8 cellular contexts compared by ENCODE assay signal in the genomic region with DNA sequence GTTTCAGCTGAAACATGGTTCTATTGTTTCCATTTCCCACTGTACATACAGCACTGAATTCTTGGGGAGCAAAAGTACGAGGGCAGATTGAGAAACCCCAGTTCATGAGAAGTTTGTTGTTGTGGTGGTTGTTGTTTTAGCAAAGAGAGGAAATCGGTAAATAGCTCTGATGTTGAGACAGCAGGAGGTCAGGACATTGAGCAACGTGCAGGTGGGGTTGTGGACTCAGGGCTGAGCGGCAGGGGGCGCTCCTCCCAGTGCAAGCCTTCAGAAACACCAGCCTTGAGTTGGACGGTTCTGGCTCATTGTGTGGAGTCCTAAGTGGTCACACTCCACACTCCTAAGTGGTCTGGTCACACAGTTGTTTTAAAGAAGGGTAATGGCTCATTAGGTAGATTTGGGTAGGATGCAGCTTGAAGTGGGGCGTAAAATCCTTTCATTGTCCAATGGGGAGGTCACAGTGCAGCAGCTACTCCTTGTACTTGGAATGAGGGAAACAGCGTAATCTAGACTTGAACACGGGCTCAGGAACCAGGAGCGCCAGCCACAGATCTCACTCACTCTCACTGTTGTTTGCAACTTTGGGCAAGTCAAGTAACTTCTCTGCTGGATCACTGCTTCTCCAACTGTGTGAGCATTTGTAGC. TPM values are rescaled to one million over a fixed set of nuclear protein-coding genes. Genes with fewer than 3 reads are reported as not detected.
A peak's percentile ranks its signal among the peaks of the same experiment; 100 is the strongest.
DNase-seq lines count a peak whose midpoint lies in the region; ATAC-seq and TF ChIP-seq lines count a peak whose summit lies in the region.

No MANE protein-coding gene starts in this region.

- H3K36me3 Mint-ChIP-seq in activated T-cell treated with anti-CD3 and anti-CD28 coated beads, Interleukin-2, amount 50 U/mL, for 72 hours (ENCODE audit: insufficient read depth in 2 of 2): no peaks in the 10 kb centered on the region

- no peak overlapping the region for H3K23ac ChIP-seq in IMR-90 (ENCODE audit: low read depth, low read length)

- H2BK15ac ChIP-seq in IMR-90 (ENCODE audit: low read depth, low read length): no peak overlapping the region

- peak; percentile 44 for TF ChIP-seq CTCF in IMR-90 (conservative IDR thresholded peaks at IDR 0.05; ENCODE audit: low read depth, low read length)
- TF ChIP-seq CTCF in testis (IDR thresholded peaks at IDR 0.05): peak in 2 of 3 experiments; percentile 26 to 46

- H3K4me3 ChIP-seq in IMR-90 (ENCODE audit: insufficient read depth, low read depth, low read length) (no peak overlapping the region), iPS DF 6.9 (ENCODE audit: low read length) (no peak overlapping the region), testis (no peak overlapping the region)

- no peak overlapping the region for H4K5ac ChIP-seq in IMR-90 (ENCODE audit: low read depth, low read length)

- TF ChIP-seq POLR2A in IMR-90 (IDR thresholded peaks at IDR 0.05; ENCODE audit: low read depth, low read length) (no peak), testis (IDR thresholded peaks at IDR 0.05) (no peak)

- H3K9me1 ChIP-seq in IMR-90 (ENCODE audit: insufficient read depth, low read length): no peaks in the 10 kb centered on the region

- no TSS peak for BruUV-seq in IMR-90 (replicated peaks; lab: Mats Ljungman, UMichigan)

- H3K4me2 ChIP-seq in IMR-90 (ENCODE audit: low read depth, low read length): no peak overlapping the region

- H2AK5ac ChIP-seq in IMR-90 (ENCODE audit: low read depth, low read length): no peak overlapping the region

- no peak overlapping the region for H2AFZ ChIP-seq in IMR-90 (replicated peaks; ENCODE audit: low read length, poor library complexity)

- H2AK9ac ChIP-seq in IMR-90 (replicated peaks; ENCODE audit: low read depth, low read length, poor library complexity): no peak overlapping the region

- no peak overlapping the region for H4K8ac ChIP-seq in IMR-90 (ENCODE audit: low read depth in 2 of 2, low read length in 2 of 2)

- in situ Hi-C loops in IMR-90 (cut with MboI; ENCODE audit: low sequenced_read_pairs): no loop called here

- no peaks in the 10 kb centered on the region for H4K20me1 ChIP-seq in IMR-90 (ENCODE audit: insufficient read depth, low read length)

- POLR2A ChIA-PET in IMR-90 (lab: Charles Lee; ENCODE audit: unreplicated experiment): no interaction called here

- H3K4me1 ChIP-seq in IMR-90 (ENCODE audit: control insufficient read depth, insufficient read depth, low read length): no peaks in the 10 kb centered on the region
- H3K4me1 ChIP-seq in iPS DF 6.9 (ENCODE audit: control insufficient read depth, insufficient read depth, low read length): peaks cover 4% of the 10 kb centered on the region; the same call in 1 of the 2 replicates
- H3K4me1 ChIP-seq in testis: no peaks in the 10 kb centered on the region

- CTCF ChIA-PET in IMR-90 (lab: Yijun Ruan, JAX): interaction anchor here (0.7 to 1.0 kb wide), 3 partner anchors 11 to 24 kb away, joined by 3 read pairs; no protein-coding TSS in a partner anchor

- H3K36me3 ChIP-seq in IMR-90 (ENCODE audit: control insufficient read depth, insufficient read depth, low read length): no peaks in the 10 kb centered on the region
- H3K36me3 ChIP-seq in iPS DF 6.9 (ENCODE audit: control insufficient read depth, insufficient read depth, low read length): no peaks in the 10 kb centered on the region
- no peaks in the 10 kb centered on the region for H3K36me3 ChIP-seq in testis (ENCODE audit: low read depth, missing control alignments)

- H3K79me1 ChIP-seq in IMR-90 (ENCODE audit: low read depth in 1 of 2, low read length in 2 of 2): no peaks in the 10 kb centered on the region

- peaks cover 4% of the 10 kb centered on the region for H3K27me3 Mint-ChIP-seq in activated T-cell treated with anti-CD3 and anti-CD28 coated beads, Interleukin-2, amount 50 U/mL, for 72 hours (ENCODE audit: low read depth)

- WGBS in IMR-90 (ENCODE audit: extremely low coverage in 2 of 2, insufficient read length in 1 of 2), 2 experiments: 70% methylated on average over 4 of the region's 10 CpGs; no CpG with 5 or more reads in 1 of the 2 experiments
- no CpG with 5 or more reads among the region's 10 CpGs for WGBS in iPS DF 6.9 (ENCODE audit: insufficient coverage, insufficient read length)
- 54 to 57% methylated on average over 10 of the region's 10 CpGs for WGBS in testis, 2 donors

- H3K14ac ChIP-seq in IMR-90 (replicated peaks; ENCODE audit: low read depth, low read length): no peak overlapping the region

- H3K4me1 Mint-ChIP-seq in activated T-cell treated with anti-CD3 and anti-CD28 coated beads, Interleukin-2, amount 50 U/mL, for 72 hours (ENCODE audit: low read depth): no peaks in the 10 kb centered on the region

- ATAC-seq in IMR-90 (ENCODE audit: low read depth) (no peak), GM18909 (IDR thresholded peaks at IDR 0.05; ENCODE audit: poor library complexity, unreplicated experiment) (no peak), HG03159 (IDR thresholded peaks at IDR 0.05; ENCODE audit: unreplicated experiment) (no peak)
- ATAC-seq in activated T-cell treated with anti-CD3 and anti-CD28 coated beads, Interleukin-2, amount 50 U/mL, for 72 hours (replicated peaks in 1 of 2): peak; percentile 72 to 83

- no peak overlapping the region for H4K91ac ChIP-seq in IMR-90 (ENCODE audit: insufficient read depth, low read depth, low read length)

- H3K9me3 ChIP-seq in IMR-90 (ENCODE audit: control insufficient read depth, insufficient read depth, low read length): no peaks in the 10 kb centered on the region
- no peaks in the 10 kb centered on the region for H3K9me3 ChIP-seq in iPS DF 6.9 (ENCODE audit: control insufficient read depth, insufficient read depth, low read length)
- H3K9me3 ChIP-seq in testis: no peaks in the 10 kb centered on the region

- no peak overlapping the region for H3K4ac ChIP-seq in IMR-90 (ENCODE audit: low read depth, low read length)

- no peak overlapping the region for H2BK120ac ChIP-seq in IMR-90 (ENCODE audit: low read depth, low read length)

- H3K27me3 ChIP-seq in IMR-90 (ENCODE audit: control insufficient read depth, insufficient read depth, low read length) (peaks cover 37% of the 10 kb centered on the region), iPS DF 6.9 (ENCODE audit: control insufficient read depth, insufficient read depth, low read length) (no peaks in the 10 kb centered on the region), testis (no peaks in the 10 kb centered on the region)

- H2BK20ac ChIP-seq in IMR-90 (ENCODE audit: low read depth, low read length): no peak overlapping the region

- H3K27ac ChIP-seq in IMR-90 (ENCODE audit: insufficient read depth, low read length) (no peak overlapping the region), iPS DF 6.9 (ENCODE audit: low read length) (no peak overlapping the region), testis (no peak overlapping the region)

- peak overlapping the region in 1 of 2 donors; percentile 48 for H3K4me3 Mint-ChIP-seq in activated T-cell treated with anti-CD3 and anti-CD28 coated beads, Interleukin-2, amount 50 U/mL, for 72 hours

- H3K27ac Mint-ChIP-seq in activated T-cell treated with anti-CD3 and anti-CD28 coated beads, Interleukin-2, amount 50 U/mL, for 72 hours: no peak overlapping the region

- peak; percentile 57 for DNase-seq in Daoy (ENCODE audit: low read depth)
- DNase-seq in IMR-90: peak; percentile 7
- peak; percentile 52 to 59 for DNase-seq in activated T-cell treated with anti-CD3 and anti-CD28 coated beads, Interleukin-2, amount 50 U/mL, for 72 hours
- DNase-seq in iPS DF 6.9 (ENCODE audit: low read depth, low spot score): peak; percentile 68
- DNase-seq in testis: peak; percentile 28
- no peak for DNase-seq in SKM-1 treated with dmso at 0.1 percent for 144 hours (lab: John Stamatoyannopoulos, UW; ENCODE audit: unreplicated experiment)

- H3K9me3 Mint-ChIP-seq in activated T-cell treated with anti-CD3 and anti-CD28 coated beads, Interleukin-2, amount 50 U/mL, for 72 hours: no peaks in the 10 kb centered on the region

- intact Hi-C loops in IMR-90 (cut with micrococcal nuclease): no loop called here
- intact Hi-C loops in testis (cut with DNase I; ENCODE audit: low total_unique reads): no loop called here

- dilution Hi-C loops in IMR-90 (cut with HindIII; ENCODE audit: low sequenced_read_pairs, unreplicated experiment): no loop called here

- H3K18ac ChIP-seq in IMR-90 (ENCODE audit: low read depth, low read length): no peak overlapping the region

- H3K56ac ChIP-seq in IMR-90 (ENCODE audit: extremely low read depth, insufficient read depth, low read length): no peak overlapping the region

- no peak for TF ChIP-seq RAD21 in IMR-90 (IDR thresholded peaks at IDR 0.05; ENCODE audit: low read length)

- H3K9ac ChIP-seq in IMR-90 (ENCODE audit: low read depth, low read length): no peak overlapping the region

- H2BK5ac ChIP-seq in IMR-90 (ENCODE audit: low read depth, low read length, poor library complexity, severe bottlenecking): no peak overlapping the region

TF ChIP-seq in IMR-90, 13 proteins besides CTCF, POLR2A, EP300 and RAD21:
- TF ChIP-seq BHLHE40 (IDR thresholded peaks at IDR 0.05; ENCODE audit: low read depth, low read length): no peak
- peak; percentile 75 for TF ChIP-seq CEBPB (IDR thresholded peaks at IDR 0.05; ENCODE audit: low read depth, low read length)

RNA-seq across cellular contexts. Expression of a gene that starts 14.5 kb away (rescaled TPM):
- 142 and 255 TPM in 2 replicates for total RNA-seq in Daoy (2014; rRNA removed; shearing (Covaris generic))
- total RNA-seq in IMR-90 (2012; rRNA removed) (179 and 341 TPM in 2 replicates), testis (10 to 100 TPM; 65.7 to 90.4 TPM)
- polyA plus RNA-seq in IMR-90 (2012; rRNA removed) (97.7 and 143 TPM in 2 replicates), testis (ENCODE audit: insufficient read depth, low read depth, low replicate concordance) (55.7 TPM)
- polyA plus RNA-seq in IMR-90 (2012; cell fraction: cytosol; rRNA removed): 119 and 121 TPM in 2 replicates
- 99.8 and 211 TPM in 2 replicates for polyA plus RNA-seq in IMR-90 (2012; cell fraction: nucleus; rRNA removed; ENCODE audit: low replicate concordance)
- total RNA-seq in activated T-cell treated with anti-CD3 and anti-CD28 coated beads, Interleukin-2, amount 50 U/mL, for 72 hours: 10 to 100 TPM; 50.3 to 56.8 TPM

Comparison
In these comparisons a context has a peak if more than half of its experiments do, and no peak if none do; other contexts are left out.
1. ATAC-seq: peak in activated T-cell treated with anti-CD3 and anti-CD28 coated beads, Interleukin-2, amount 50 U/mL, for 72 hours (2 of 2); none in IMR-90 (single experiment), GM18909 (single experiment) and HG03159 (single experiment).